In the genomic region with DNA sequence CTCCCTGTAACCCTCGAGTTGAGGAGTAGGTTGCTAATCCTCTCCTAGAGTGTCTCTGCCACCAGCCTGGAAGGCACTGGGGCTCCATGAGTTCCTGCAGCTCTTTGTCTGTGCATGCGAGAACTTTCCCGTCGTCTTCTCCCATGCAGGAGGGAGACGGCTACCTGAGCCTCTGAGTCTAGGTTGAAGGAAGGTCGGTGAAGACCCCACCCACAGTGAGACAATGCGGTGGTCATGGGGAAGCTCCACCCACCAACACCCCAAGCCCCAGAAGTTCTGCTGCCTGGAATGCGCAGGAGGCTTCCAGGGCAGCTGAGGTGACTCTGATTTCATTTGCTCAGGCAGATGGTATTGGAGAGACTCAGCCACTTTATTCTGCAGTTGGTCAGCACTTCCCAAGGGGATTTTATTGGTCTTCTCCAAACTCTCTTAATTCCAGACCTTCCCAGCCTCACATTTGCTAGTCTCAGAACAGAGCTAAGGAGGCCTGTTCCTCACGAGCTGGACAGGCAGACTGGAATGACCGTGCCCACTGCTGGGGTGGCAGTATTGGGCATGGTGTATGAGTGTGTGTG, we compare ENCODE assay signal across 29 cellular contexts. TPM values are rescaled to one million over a fixed set of nuclear protein-coding genes. Genes with fewer than 3 reads are reported as not detected.
"Had no signal": no experiment of that assay in that cellular context is flagged by ENCODE, and none has a peak within 500 bp of the region (broad histone marks: within the 10 kb centered on the region; RNA-seq: fewer than 3 reads in every experiment).

No MANE protein-coding gene starts in this region.

- H3K27ac ChIP-seq: esophagus muscularis mucosa, gastrocnemius medialis, SK-N-MC, tibial artery had no signal

- H3K4me1 ChIP-seq: gastrocnemius medialis, tibial artery had no signal

- H3K4me3 Mint-ChIP-seq: activated naive CD8-positive, alpha-beta T cell; activated T-cell treated with anti-CD3 and anti-CD28 coated beads, Interleukin-2, amount 50 U/mL, for 4 hours; dendritic cell treated with granulocyte-macrophage colony-stimulating factor and Interleukin-4, amounts not matched to agents 40 ng/mL and 50 ng/mL, for 4 days; naive thymus-derived CD8-positive, alpha-beta T cell had no signal

- H3K4me3 ChIP-seq: esophagus muscularis mucosa, gastrocnemius medialis, SK-N-MC, spleen, tibial artery had no signal

- H3K27me3 ChIP-seq: gastrocnemius medialis, tibial artery had no signal

- H3K9me3 Mint-ChIP-seq: activated T-cell treated with anti-CD3 and anti-CD28 coated beads, Interleukin-2, amount 50 U/mL, for 4 hours; activated T-helper 2 cell treated with anti-CD3 and anti-CD28 coated beads, Interferon-gamma antibody, Interleukin-2, Interleukin-4, amounts not matched to agents 10 μg/mL and 5 μg/mL and 100 μg/mL, durations not matched to agents 14 hours and 24 hours and 36 hours had no signal

- H3K27ac Mint-ChIP-seq: activated naive CD8-positive, alpha-beta T cell; activated T-helper 2 cell treated with anti-CD3 and anti-CD28 coated beads, Interferon-gamma antibody, Interleukin-2, Interleukin-4, amounts not matched to agents 10 μg/mL and 5 μg/mL and 100 μg/mL, durations not matched to agents 14 hours and 24 hours and 36 hours; dendritic cell treated with granulocyte-macrophage colony-stimulating factor and Interleukin-4, amounts not matched to agents 40 ng/mL and 50 ng/mL, for 4 days had no signal

- H3K9me3 ChIP-seq: esophagus muscularis mucosa, gastrocnemius medialis, spleen, tibial artery had no signal

- H3K36me3 ChIP-seq: esophagus muscularis mucosa, gastrocnemius medialis, spleen, tibial artery had no signal

- ATAC-seq: activated T-cell treated with anti-CD3 and anti-CD28 coated beads, Interleukin-2, amount 50 U/mL, for 4 hours; gastrocnemius medialis; left cardiac atrium; naive thymus-derived CD8-positive, alpha-beta T cell; stimulated activated naive CD8-positive, alpha-beta T cell treated with anti-CD3 and anti-CD28 coated beads, Interleukin-15, Interleukin-2, amounts not matched to agents 100 U/mL and 50 U/mL, for 24 hours had no signal

- H3K27me3 Mint-ChIP-seq: dendritic cell treated with granulocyte-macrophage colony-stimulating factor and Interleukin-4, amounts not matched to agents 40 ng/mL and 50 ng/mL, for 4 days had no signal

- DNase-seq: activated CD4-positive, alpha-beta T cell treated with anti-CD3 and anti-CD28 coated beads for 1 hour; activated CD4-positive, alpha-beta T cell treated with anti-CD3 and anti-CD28 coated beads, Interleukin-2, amount 50 U/mL, for 4 hours; activated CD8-positive, alpha-beta memory T cell treated with anti-CD3 and anti-CD28 coated beads for 24 hours; activated CD8-positive, alpha-beta memory T cell treated with anti-CD3 and anti-CD28 coated beads, Interleukin-2, amount 50 U/mL, for 4 hours; activated naive CD4-positive, alpha-beta T cell; activated T-cell treated with anti-CD3 and anti-CD28 coated beads, Interleukin-2, amount 50 U/mL, for 4 hours; cerebellar nuclear complex; effector memory CD4-positive, alpha-beta T cell; gastrocnemius medialis; hippocampal formation; islet precursor cell; left cardiac atrium; mesendoderm; naive thymus-derived CD8-positive, alpha-beta T cell; retina; spleen; stimulated activated CD4-positive, alpha-beta T cell treated with anti-CD3 and anti-CD28 coated beads, Interleukin-4, amount 100 ng/mL, for 24 hours; stimulated activated naive CD8-positive, alpha-beta T cell treated with anti-CD3 and anti-CD28 coated beads, Interleukin-15, Interleukin-2, amounts not matched to agents 100 U/mL and 50 U/mL, for 24 hours; tibial artery had no signal

- H3K36me3 Mint-ChIP-seq: activated naive CD8-positive, alpha-beta T cell; naive thymus-derived CD8-positive, alpha-beta T cell had no signal

RNA-seq across cellular contexts. Expression of a gene that starts 50.7 kb away (rescaled TPM):
- total RNA-seq: activated T-cell treated with anti-CD3 and anti-CD28 coated beads, Interleukin-2, amount 50 U/mL, for 4 hours; activated T-helper 2 cell treated with anti-CD3 and anti-CD28 coated beads, Interferon-gamma antibody, Interleukin-2, Interleukin-4, amounts not matched to agents 10 μg/mL and 5 μg/mL and 100 μg/mL, durations not matched to agents 14 hours and 24 hours and 36 hours; astrocyte; bronchial epithelial cell; esophagus muscularis mucosa; left cardiac atrium; naive thymus-derived CD8-positive, alpha-beta T cell; osteoblast; posterior vena cava; T-helper 2 cell treated with Interferon-gamma antibody and Interleukin-4, amounts not matched to agents 100 ng/mL and 5 ng/mL, for 36 hours had no signal
- polyA plus RNA-seq: naive thymus-derived CD8-positive, alpha-beta T cell had no signal
